In the genomic region with DNA sequence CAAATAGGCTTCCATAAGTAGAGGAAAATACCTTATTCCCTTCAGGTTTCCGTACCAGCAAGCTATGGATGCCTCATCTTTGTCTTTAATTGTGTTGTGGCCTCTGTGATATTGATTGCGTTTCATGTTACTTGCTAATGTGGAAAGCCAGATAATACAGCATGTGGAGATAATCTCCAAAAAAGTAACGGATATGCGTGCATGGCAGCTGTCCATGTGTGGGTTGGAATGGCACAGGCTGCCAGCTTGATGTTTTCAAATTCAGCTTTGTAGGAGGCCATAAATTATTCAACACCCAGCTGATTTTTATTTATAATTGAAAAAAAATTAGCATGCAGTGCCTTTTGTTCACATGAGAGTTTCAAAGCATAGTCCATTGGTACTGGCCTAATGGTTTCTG, we compare ENCODE assay signal across 16 cellular contexts.
DNase-seq lines count a peak whose midpoint lies in the region; TF ChIP-seq lines count a peak whose summit lies in the region.
"Had no signal": no experiment of that assay in that cellular context is flagged by ENCODE, and none has a peak within 500 bp of the region (broad histone marks: within the 10 kb centered on the region; RNA-seq: fewer than 3 reads in every experiment).

No MANE protein-coding gene starts in this region.

- TF ChIP-seq CTCF in brain (conservative IDR thresholded peaks at IDR 0.05) (no peak), RWPE1 (conservative IDR thresholded peaks at IDR 0.05; ENCODE audit: low read depth) (no peak)

- intact Hi-C loops in cardiac septum (cut with DNase I) = no loop called here

- CTCF ChIA-PET in RWPE1 (lab: Yijun Ruan, JAX) = no interaction called here

- no peaks in the 10 kb centered on the region for H3K9me3 Mint-ChIP-seq in brain
- H3K9me3 Mint-ChIP-seq: CD4-positive, alpha-beta memory T cell; nephron progenitor cell had no signal

- POLR2A ChIA-PET in RWPE1 (lab: Yijun Ruan, JAX; ENCODE audit: low non-redundant PET) = no interaction called here

- peaks cover 39% of the 10 kb centered on the region for H3K4me1 Mint-ChIP-seq in brain
- H3K4me1 Mint-ChIP-seq: nephron progenitor cell had no signal

- H3K27ac Mint-ChIP-seq in brain = peak overlapping the region; percentile 65 to 93 (median 74)
- H3K27ac Mint-ChIP-seq: CD4-positive, alpha-beta memory T cell had no signal

- H3K27me3 Mint-ChIP-seq in brain = no peaks in the 10 kb centered on the region
- H3K27me3 Mint-ChIP-seq: CD4-positive, alpha-beta memory T cell had no signal

- DNase-seq in GM03348 (ENCODE audit: low spot score) (peak; percentile 7), NCI-H2107 treated with DMSO at 0.1 percent for 48 hours (lab: John Stamatoyannopoulos, UW; ENCODE audit: unreplicated experiment) (peak; percentile 88), retina (peak; percentile 17), T-helper 1 cell (no peak), RWPE1 (ENCODE audit: low spot score) (no peak), cardiac septum (ENCODE audit: low spot score) (no peak), SKM-1 treated with dmso at 0.1 percent for 144 hours (lab: John Stamatoyannopoulos, UW; ENCODE audit: unreplicated experiment) (no peak)
- DNase-seq: activated effector memory CD4-positive, alpha-beta T cell treated with Interleukin-2 at 50 U/mL for 16 hours; CD4-positive, alpha-beta memory T cell; foreskin keratinocyte; MM.1S; nephron progenitor cell; NK-92 treated with Interleukin-12 subunit alpha and Interleukin-12 subunit beta, amount 100 ng/mL, for 24 hours; stimulated activated CD4-positive, alpha-beta T cell treated with anti-CD3 and anti-CD28 coated beads, Interleukin-4, amount 100 ng/mL, for 1 hour; upper lobe of right lung had no signal

- peak overlapping the region in 1 of 5 experiments; percentile 44 for H3K4me3 Mint-ChIP-seq in brain
- H3K4me3 Mint-ChIP-seq: CD4-positive, alpha-beta memory T cell; nephron progenitor cell had no signal

- no peak overlapping the region for H3K27ac ChIP-seq in RWPE1
- H3K27ac ChIP-seq: foreskin keratinocyte, upper lobe of right lung had no signal

- peaks cover 40% of the 10 kb centered on the region for H3K36me3 Mint-ChIP-seq in brain

Comparison
In these comparisons a context has a peak if more than half of its experiments do, and no peak if none do; other contexts are left out.
1. DNase-seq: peak in GM03348 (single experiment), NCI-H2107 treated with DMSO at 0.1 percent for 48 hours (single experiment) and retina (single experiment); none in T-helper 1 cell (0 of 5), RWPE1 (single experiment), cardiac septum (single experiment) and SKM-1 treated with dmso at 0.1 percent for 144 hours (single experiment).